In the genomic region with DNA sequence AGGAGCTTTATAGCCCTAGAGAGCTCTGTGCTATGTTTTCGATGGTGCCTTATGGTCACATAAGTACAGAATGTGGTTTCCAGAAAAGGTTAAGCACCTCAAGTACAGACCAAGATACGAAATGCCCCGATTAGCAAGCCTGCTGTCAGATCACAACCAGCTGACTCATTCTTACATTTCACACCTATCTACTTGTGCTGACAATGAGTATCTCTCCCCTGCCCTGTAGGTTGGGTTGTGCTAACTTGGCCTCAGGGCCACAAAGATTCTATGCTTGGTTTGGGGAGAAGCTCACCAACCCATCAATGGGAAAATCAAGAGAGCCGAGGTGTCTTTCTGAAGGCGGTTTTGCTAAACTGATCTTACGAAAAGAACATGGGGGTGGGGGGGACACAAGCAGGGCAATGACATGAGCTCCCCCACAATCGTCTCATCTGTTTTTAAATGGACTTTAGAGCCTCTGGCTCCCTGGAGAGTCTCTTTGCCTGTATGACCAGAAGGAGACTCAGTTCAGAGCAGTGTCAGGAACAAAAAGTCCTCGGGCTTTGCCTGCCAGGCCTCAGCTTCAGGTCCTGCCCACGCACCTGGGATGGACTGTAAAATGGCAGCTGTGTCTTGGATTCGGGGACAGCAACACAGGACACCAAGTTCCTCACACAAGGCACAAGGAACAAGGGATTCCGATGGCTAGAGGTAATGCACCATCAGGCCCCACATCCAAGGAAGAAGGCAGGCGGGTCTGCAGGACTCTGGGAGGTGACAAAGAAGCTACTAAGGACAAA, we compare ENCODE assay signal across 8 cellular contexts. TPM values are rescaled to one million over a fixed set of nuclear protein-coding genes. Genes with fewer than 3 reads are reported as not detected.
DNase-seq lines count a peak whose midpoint lies in the region; ATAC-seq lines count a peak whose summit lies in the region.

No MANE protein-coding gene starts in this region.

- H3K4ac ChIP-seq in mesenchymal stem cell (ENCODE audit: low read depth in 1 of 2, low read length in 2 of 2) = no peak overlapping the region

- peak overlapping the region in 7 of 8 donors; percentile 9 to 88 (median 76) for H3K4me3 Mint-ChIP-seq in CD4-positive, alpha-beta memory T cell

- no peak overlapping the region for H3K9ac ChIP-seq in mesenchymal stem cell (ENCODE audit: low read length)

- no peak overlapping the region for H2BK12ac ChIP-seq in mesenchymal stem cell (ENCODE audit: low read length in 2 of 2)

- no peak overlapping the region for H2AK5ac ChIP-seq in mesenchymal stem cell (ENCODE audit: low read length, severe bottlenecking)

- intact Hi-C loops in CD4-positive, alpha-beta memory T cell (cut with micrococcal nuclease) = loop anchor here (1.0 to 2.0 kb wide), 2 partner anchors 7 to 14 kb away; no protein-coding TSS in a partner anchor

- no peak overlapping the region for H3K4me3 ChIP-seq in CD4-positive, alpha-beta memory T cell (ENCODE audit: low read length in 2 of 2)
- no peak overlapping the region for H3K4me3 ChIP-seq in mesenchymal stem cell (ENCODE audit: insufficient read depth in 1 of 2, low read depth in 1 of 2, low read length in 2 of 2)

- no peak overlapping the region for H2BK15ac ChIP-seq in mesenchymal stem cell (ENCODE audit: low read depth, poor library complexity, severe bottlenecking)

- DNase-seq in CD4-positive, alpha-beta memory T cell = peak; percentile 50 to 81 (median 52)
- DNase-seq in NCI-H460 (ENCODE audit: extremely low read depth, low read depth) (peak; percentile 43), mesenchymal stem cell (no peak), NCI-H2081 (lab: John Stamatoyannopoulos, UW) (no peak), putamen (ENCODE audit: low spot score) (no peak)
- peak; percentile 42 for DNase-seq in central memory CD4-positive, alpha-beta T cell
- DNase-seq in stimulated activated CD4-positive, alpha-beta T cell treated with anti-CD3 and anti-CD28 coated beads, TNF-alpha, amount 100 ng/mL, for 48 hours (ENCODE audit: low read depth in 3 of 3) = peak; percentile 41 to 57 (median 41)

- no peaks in the 10 kb centered on the region for H3K9me3 Mint-ChIP-seq in CD4-positive, alpha-beta memory T cell

- POLR2A ChIA-PET in CD4-positive, alpha-beta memory T cell (lab: Charles Lee; ENCODE audit: partially characterized antibody) = interaction anchor here (0.7 to 7.8 kb wide), 32 partner anchors 8 to 77 kb away, joined by 3 to 85 read pairs (median 5); no protein-coding TSS in a partner anchor

- no peak overlapping the region for H4K91ac ChIP-seq in mesenchymal stem cell (ENCODE audit: low read length)

- 96% methylated on average over 12 of the region's 12 CpGs for WGBS in mesenchymal stem cell

- no peak overlapping the region for H2BK120ac ChIP-seq in mesenchymal stem cell (ENCODE audit: low read depth, low read length)

- H3K36me3 Mint-ChIP-seq in CD4-positive, alpha-beta memory T cell = peaks cover 29 to 45% of the 10 kb centered on the region in 2 donors

- CTCF ChIA-PET in CD4-positive, alpha-beta memory T cell (lab: Charles Lee; ENCODE audit: partially characterized antibody) = interaction anchor here (1.0 to 12.2 kb wide), 18 partner anchors 8 to 62 kb away, joined by 3 to 120 read pairs (median 7); no protein-coding TSS in a partner anchor

- peak; percentile 94 for ATAC-seq in GM21447 (IDR thresholded peaks at IDR 0.05; ENCODE audit: unreplicated experiment)

- no peak overlapping the region for H3K23ac ChIP-seq in mesenchymal stem cell (ENCODE audit: low read length in 2 of 2)

- peaks cover 95% of the 10 kb centered on the region for H3K4me1 ChIP-seq in CD4-positive, alpha-beta memory T cell (ENCODE audit: insufficient read depth, low read length)
- peaks cover 10% of the 10 kb centered on the region for H3K4me1 ChIP-seq in mesenchymal stem cell (ENCODE audit: control insufficient read depth, insufficient read depth, low read depth, low read length)

- no peaks in the 10 kb centered on the region for H3K9me3 ChIP-seq in CD4-positive, alpha-beta memory T cell (ENCODE audit: control insufficient read depth in 1 of 2, low read length in 2 of 2)
- H3K9me3 ChIP-seq in mesenchymal stem cell (ENCODE audit: control insufficient read depth, low read length) = no peaks in the 10 kb centered on the region

- peaks cover 10% of the 10 kb centered on the region for H3K79me1 ChIP-seq in mesenchymal stem cell (replicated peaks; ENCODE audit: low read length, poor library complexity, severe bottlenecking)

- no peak overlapping the region for H2AFZ ChIP-seq in mesenchymal stem cell (ENCODE audit: low read depth, low read length)

- H3K4me1 Mint-ChIP-seq in CD4-positive, alpha-beta memory T cell = peaks cover 59 to 94% (median 79%) of the 10 kb centered on the region in 4 donors

- H3K27ac ChIP-seq in CD4-positive, alpha-beta memory T cell (ENCODE audit: low read depth, low read length) = peak overlapping the region; percentile 42
- H3K27ac ChIP-seq in mesenchymal stem cell (ENCODE audit: low read length, poor library complexity, severe bottlenecking) = no peak overlapping the region

- peaks cover 10% of the 10 kb centered on the region for H3K36me3 ChIP-seq in CD4-positive, alpha-beta memory T cell (ENCODE audit: insufficient read depth, low read length)
- H3K36me3 ChIP-seq in mesenchymal stem cell (ENCODE audit: control insufficient read depth in 1 of 2, insufficient read depth in 2 of 2, low read depth in 1 of 2, low read length in 2 of 2) = peaks cover 29 to 30% of the 10 kb centered on the region in 2 experiments

- H3K27ac Mint-ChIP-seq in CD4-positive, alpha-beta memory T cell = peak overlapping the region; percentile 87 to 98 (median 91)

- H3K18ac ChIP-seq in mesenchymal stem cell (ENCODE audit: low read depth in 1 of 2, low read length in 2 of 2) = no peak overlapping the region

- H2BK5ac ChIP-seq in mesenchymal stem cell (ENCODE audit: low read depth, low read length, poor library complexity, severe bottlenecking) = no peak overlapping the region

- H3K4me2 ChIP-seq in mesenchymal stem cell (ENCODE audit: low read length, poor library complexity, severe bottlenecking) = no peak overlapping the region

- H3K27me3 Mint-ChIP-seq in CD4-positive, alpha-beta memory T cell = no peaks in the 10 kb centered on the region

- no peak overlapping the region for H3K14ac ChIP-seq in mesenchymal stem cell (ENCODE audit: low read length in 2 of 2)

- H4K8ac ChIP-seq in mesenchymal stem cell (ENCODE audit: low read length) = no peak overlapping the region

- H3K27me3 ChIP-seq in CD4-positive, alpha-beta memory T cell (ENCODE audit: insufficient read depth, low read length) = no peaks in the 10 kb centered on the region
- no peaks in the 10 kb centered on the region for H3K27me3 ChIP-seq in mesenchymal stem cell (ENCODE audit: control insufficient read depth in 1 of 2, insufficient read depth in 1 of 2, low read length in 2 of 2)

RNA-seq across cellular contexts. Expression of gene FAM53B, which starts 55.1 kb away (rescaled TPM):
- 10 to 100 TPM; 57.3 to 60.7 TPM for total RNA-seq in CD4-positive, alpha-beta memory T cell
- 10 to 100 TPM in 1 of 2 donors, 1 to 10 TPM in 1; 7.3 to 42.5 TPM for polyA plus RNA-seq in CD4-positive, alpha-beta memory T cell
- total RNA-seq in NCI-H460 (2014; rRNA removed; shearing (Covaris generic)) = 10.0 and 10.8 TPM in 2 replicates
- 14.6 and 16.5 TPM in 2 replicates for polyA plus RNA-seq in NCI-H460 (2014; cell fraction: nucleus; rRNA removed)
- polyA plus RNA-seq in mesenchymal stem cell (2013, experiment 1 of 2) = 8.0 TPM
- 7.7 TPM for polyA plus RNA-seq in mesenchymal stem cell (2013, experiment 2 of 2)

Comparison
In these comparisons a context has a peak if more than half of its experiments do, and no peak if none do; other contexts are left out.
1. DNase-seq: peak in CD4-positive, alpha-beta memory T cell (5 of 5), NCI-H460 (single experiment), central memory CD4-positive, alpha-beta T cell (single experiment) and stimulated activated CD4-positive, alpha-beta T cell treated with anti-CD3 and anti-CD28 coated beads, TNF-alpha, amount 100 ng/mL, for 48 hours (3 of 3); none in mesenchymal stem cell (single experiment), NCI-H2081 (0 of 2) and putamen (single experiment).